10 cellular contexts compared by ENCODE assay signal in the genomic region with DNA sequence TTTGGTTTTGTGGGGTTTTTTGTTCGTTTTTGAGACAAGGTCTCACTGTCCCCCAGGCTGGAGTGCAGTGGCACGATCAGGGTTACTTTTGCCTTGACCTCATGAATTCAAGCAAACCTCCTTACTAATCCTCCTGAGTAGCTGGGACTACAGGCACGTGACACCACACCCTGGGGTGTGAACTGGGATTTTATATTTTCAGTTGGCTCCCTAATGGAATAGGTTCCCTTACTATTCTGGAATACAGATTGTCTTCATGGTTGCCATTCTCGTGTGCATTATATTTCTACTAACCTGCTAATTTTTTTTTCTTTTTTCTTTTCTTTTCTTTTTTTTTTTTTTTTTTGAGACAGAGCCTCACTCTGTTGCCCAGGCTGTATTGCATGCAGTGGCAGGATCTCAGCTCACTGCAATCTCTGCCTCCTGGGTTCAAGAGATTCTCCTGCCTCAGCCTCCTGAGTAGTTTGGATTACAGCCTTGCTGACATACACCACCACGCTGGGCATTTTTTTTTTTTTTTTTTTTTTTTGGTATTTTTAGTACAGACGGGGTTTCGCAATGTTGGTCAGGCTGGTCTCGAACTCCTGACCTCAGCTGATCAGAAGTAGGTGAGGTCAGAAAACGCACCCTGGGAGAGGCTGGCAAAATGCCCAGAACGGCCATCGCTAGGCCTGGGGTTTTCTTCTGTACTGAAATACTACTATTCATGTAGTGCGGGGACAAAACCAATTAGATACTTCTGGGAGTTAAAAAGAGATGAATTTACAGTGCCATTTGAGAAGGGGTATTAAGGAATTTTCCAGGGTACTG. TPM values are rescaled to one million over a fixed set of nuclear protein-coding genes. Genes with fewer than 3 reads are reported as not detected.
DNase-seq lines count a peak whose midpoint lies in the region; ATAC-seq and TF ChIP-seq lines count a peak whose summit lies in the region.
"Not testable (repeated sequence)": the region's sequence is repeated elsewhere in the genome, so short reads cannot be mapped to it uniquely, and the experiment has no call there.
"Had no signal": no experiment of that assay in that cellular context is flagged by ENCODE, and none has a peak within 500 bp of the region (broad histone marks: within the 10 kb centered on the region; RNA-seq: fewer than 3 reads in every experiment).

No MANE protein-coding gene starts in this region.

- POLR2A ChIA-PET in CD8-positive, alpha-beta T cell (lab: Charles Lee) = not testable (repeated sequence)

- not testable (repeated sequence) for TF ChIP-seq CTCF in CD8-positive, alpha-beta T cell (IDR thresholded peaks at IDR 0.05); fibroblast of pulmonary artery (IDR thresholded peaks at IDR 0.05; ENCODE audit: low read length, missing control alignments)

- not testable (repeated sequence) for H3K36me3 ChIP-seq in CD8-positive, alpha-beta T cell (ENCODE audit: insufficient read depth, low read length); adipocyte (ENCODE audit: control insufficient read depth, insufficient read depth, low read length, severe bottlenecking)

- peak overlapping the region; percentile 90 for H3K27ac ChIP-seq in CD8-positive, alpha-beta T cell (ENCODE audit: low read depth, low read length)

- H3K4me1 Mint-ChIP-seq in CD8-positive, alpha-beta T cell (ENCODE audit: low read depth) = peaks cover 36% of the 10 kb centered on the region
- peaks cover 31% of the 10 kb centered on the region for H3K4me1 Mint-ChIP-seq in T-helper 2 cell treated with Interferon-gamma antibody and Interleukin-4, amounts not matched to agents 5 μg/mL and 100 μg/mL, for 36 hours (ENCODE audit: low read depth)
- H3K4me1 Mint-ChIP-seq in natural killer cell treated with Interleukin-12 subunit alpha and Interleukin-12 subunit beta and Interleukin-15 and Interleukin-18, amount 100 ng/mL, for 72 hours (ENCODE audit: low read depth in 2 of 2) = peaks cover 32% of the 10 kb centered on the region in 2 donors

- peaks cover 23% of the 10 kb centered on the region for H3K4me1 ChIP-seq in CD8-positive, alpha-beta T cell (ENCODE audit: insufficient read depth, low read length)
- H3K4me1 ChIP-seq in adipocyte (ENCODE audit: control insufficient read depth, insufficient read depth, low read length) = not testable (repeated sequence)

- H3K9me3 ChIP-seq in CD8-positive, alpha-beta T cell (ENCODE audit: low read length); adipocyte (ENCODE audit: control insufficient read depth, low read length): not testable (repeated sequence)

- intact Hi-C loops in CD8-positive, alpha-beta T cell (cut with DNase I, micrococcal nuclease) = not testable (repeated sequence)

- CTCF ChIA-PET in CD8-positive, alpha-beta T cell (lab: Charles Lee) = interaction anchor here (0.8 kb wide), 1 partner anchor 18 kb away, joined by 3 read pairs; no protein-coding TSS in a partner anchor

- H3K36me3 Mint-ChIP-seq in CD8-positive, alpha-beta T cell; T-helper 2 cell treated with Interferon-gamma antibody and Interleukin-4, amounts not matched to agents 5 μg/mL and 100 μg/mL, for 36 hours (ENCODE audit: low read depth); natural killer cell treated with Interleukin-12 subunit alpha and Interleukin-12 subunit beta and Interleukin-15 and Interleukin-18, amount 100 ng/mL, for 72 hours: not testable (repeated sequence)

- H3K4me3 Mint-ChIP-seq in CD8-positive, alpha-beta T cell = peak overlapping the region; percentile 86
- peak overlapping the region; percentile 92 for H3K4me3 Mint-ChIP-seq in T-helper 2 cell treated with Interferon-gamma antibody and Interleukin-4, amounts not matched to agents 5 μg/mL and 100 μg/mL, for 36 hours
- peak overlapping the region; percentile 69 for H3K4me3 Mint-ChIP-seq in natural killer cell treated with Interleukin-12 subunit alpha and Interleukin-12 subunit beta and Interleukin-15 and Interleukin-18, amount 100 ng/mL, for 72 hours

- H3K27me3 ChIP-seq in CD8-positive, alpha-beta T cell (ENCODE audit: insufficient read depth, low read length); adipocyte (replicated peaks; ENCODE audit: control insufficient read depth, insufficient read depth, low read length): not testable (repeated sequence)

- not testable (repeated sequence) for H3K9ac ChIP-seq in adipocyte (ENCODE audit: low read length)

- peak in 1 of 7 experiments; percentile 11 for DNase-seq in CD8-positive, alpha-beta T cell
- peak; percentile 10 for DNase-seq in HuH-7 (ENCODE audit: low spot score)
- DNase-seq in NCI-H774 (lab: John Stamatoyannopoulos, UW) = peak; percentile 6
- not testable (repeated sequence) for DNase-seq in T-helper 2 cell treated with Interferon-gamma antibody and Interleukin-4, amounts not matched to agents 5 μg/mL and 100 μg/mL, for 36 hours (ENCODE audit: low spot score); natural killer cell treated with Interleukin-12 subunit alpha and Interleukin-12 subunit beta and Interleukin-15 and Interleukin-18, amount 100 ng/mL, for 72 hours (ENCODE audit: low spot score)
- DNase-seq in adipocyte (ENCODE audit: low read depth) = peak; percentile 23
- peak; percentile 46 for DNase-seq in fibroblast of pulmonary artery (ENCODE audit: low read depth)
- peak; percentile 10 for DNase-seq in superior temporal gyrus (ENCODE audit: extremely low spot score)

- peak overlapping the region; percentile 60 for H3K4me3 ChIP-seq in CD8-positive, alpha-beta T cell (ENCODE audit: low read depth, low read length)
- not testable (repeated sequence) for H3K4me3 ChIP-seq in adipocyte (ENCODE audit: low read length); fibroblast of pulmonary artery (replicated peaks; ENCODE audit: low read depth, low read length)

- not testable (repeated sequence) for ATAC-seq in CD8-positive, alpha-beta T cell; natural killer cell treated with Interleukin-12 subunit alpha and Interleukin-12 subunit beta and Interleukin-15 and Interleukin-18, amount 100 ng/mL, for 72 hours

- H3K27me3 Mint-ChIP-seq in CD8-positive, alpha-beta T cell (ENCODE audit: low read depth); T-helper 2 cell treated with Interferon-gamma antibody and Interleukin-4, amounts not matched to agents 5 μg/mL and 100 μg/mL, for 36 hours (ENCODE audit: low read depth); natural killer cell treated with Interleukin-12 subunit alpha and Interleukin-12 subunit beta and Interleukin-15 and Interleukin-18, amount 100 ng/mL, for 72 hours: not testable (repeated sequence)

- H3K9me3 Mint-ChIP-seq in CD8-positive, alpha-beta T cell; T-helper 2 cell treated with Interferon-gamma antibody and Interleukin-4, amounts not matched to agents 5 μg/mL and 100 μg/mL, for 36 hours; natural killer cell treated with Interleukin-12 subunit alpha and Interleukin-12 subunit beta and Interleukin-15 and Interleukin-18, amount 100 ng/mL, for 72 hours: not testable (repeated sequence)

- H3K27ac Mint-ChIP-seq in CD8-positive, alpha-beta T cell = peak overlapping the region; percentile 100
- peak overlapping the region; percentile 97 for H3K27ac Mint-ChIP-seq in T-helper 2 cell treated with Interferon-gamma antibody and Interleukin-4, amounts not matched to agents 5 μg/mL and 100 μg/mL, for 36 hours
- H3K27ac Mint-ChIP-seq in natural killer cell treated with Interleukin-12 subunit alpha and Interleukin-12 subunit beta and Interleukin-15 and Interleukin-18, amount 100 ng/mL, for 72 hours = peak overlapping the region in 1 of 2 donors; percentile 91

RNA-seq across cellular contexts. Expression of gene PPIAL4F, which starts 42.5 kb away (rescaled TPM):
- not detected for total RNA-seq in CD8-positive, alpha-beta T cell
- not detected for total RNA-seq in natural killer cell treated with Interleukin-12 subunit alpha and Interleukin-12 subunit beta and Interleukin-15 and Interleukin-18, amount 100 ng/mL, for 72 hours
- total RNA-seq: endothelial cell of umbilical vein, omental fat pad had no signal
